In the genomic region with DNA sequence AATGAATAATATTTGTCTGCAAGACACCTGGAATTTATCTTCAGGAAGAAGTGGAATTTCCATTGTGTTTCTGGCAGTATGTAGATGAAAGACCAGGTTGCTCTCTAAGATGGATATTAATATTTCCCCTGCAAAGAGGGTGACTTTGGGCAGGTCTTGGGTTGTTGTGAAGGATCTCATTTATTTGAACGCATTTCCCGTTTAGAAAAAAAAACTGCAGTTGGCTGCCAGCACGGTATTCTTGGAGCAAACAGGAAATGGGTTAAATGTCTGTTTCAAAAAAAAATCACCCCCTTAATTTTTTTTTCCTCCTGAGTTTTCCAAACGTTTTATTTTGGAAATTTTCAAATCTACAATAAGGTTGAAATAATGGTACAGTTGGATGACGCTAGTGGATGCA, we compare ENCODE assay signal across 14 cellular contexts. TPM values are rescaled to one million over a fixed set of nuclear protein-coding genes. Genes with fewer than 3 reads are reported as not detected.
DNase-seq lines count a peak whose midpoint lies in the region; ATAC-seq and TF ChIP-seq lines count a peak whose summit lies in the region.
"Had no signal": no experiment of that assay in that cellular context is flagged by ENCODE, and none has a peak within 500 bp of the region (broad histone marks: within the 10 kb centered on the region; RNA-seq: fewer than 3 reads in every experiment).

No MANE protein-coding gene starts in this region.

- H3K36me3 ChIP-seq in GM23338 (ENCODE audit: insufficient read depth), result peaks cover 31% of the 10 kb centered on the region
- H3K36me3 ChIP-seq in trophoblast cell (ENCODE audit: control insufficient read depth in 1 of 2, insufficient read depth in 2 of 2, low read length in 2 of 2), result peaks cover 30 to 46% of the 10 kb centered on the region in 2 experiments

- DNase-seq in activated CD4-positive, alpha-beta T cell treated with anti-CD3 and anti-CD28 coated beads, Interleukin-2, amount 10 ng/mL, durations not matched to agents 7 days and 5 days, result no peak
- no peak for DNase-seq in activated CD4-positive, alpha-beta T cell treated with anti-CD3 and anti-CD28 coated beads for 48 hours
- DNase-seq in GM23338 (ENCODE audit: low spot score), result no peak
- peak; percentile 65 for DNase-seq in dermis blood vessel endothelial cell
- DNase-seq in trophoblast cell, result no peak
- DNase-seq in NCI-H2107 (lab: John Stamatoyannopoulos, UW), result no peak
- no peak for DNase-seq in AG08395 (ENCODE audit: low spot score)
- DNase-seq: Calu3; kidney; NCI-H446; stimulated activated CD4-positive, alpha-beta T cell treated with anti-CD3 and anti-CD28 coated beads, Interleukin-15, amount 100 ng/mL, for 24 hours had no signal

- H2AFZ ChIP-seq in GM23338 (no peak overlapping the region), trophoblast cell (ENCODE audit: insufficient read depth, low read length, poor library complexity) (no peak overlapping the region)

- H3K4me1 ChIP-seq in GM23338 (ENCODE audit: insufficient read depth) (peaks cover 38% of the 10 kb centered on the region), trophoblast cell (ENCODE audit: control insufficient read depth in 1 of 2, insufficient read depth in 2 of 2, low read length in 2 of 2) (peaks cover 0 to 5% of the 10 kb centered on the region in 2 experiments)

- no peak overlapping the region for H3K23ac ChIP-seq in trophoblast cell (ENCODE audit: low read length)

- H3K79me1 ChIP-seq in trophoblast cell (ENCODE audit: low read length), result no peaks in the 10 kb centered on the region

- CTCF ChIA-PET in activated CD4-positive, alpha-beta T cell treated with anti-CD3 and anti-CD28 coated beads, Interleukin-2, amount 10 ng/mL, durations not matched to agents 7 days and 5 days (lab: Charles Lee), result no interaction called here

- H3K4me1 Mint-ChIP-seq in activated CD4-positive, alpha-beta T cell treated with anti-CD3 and anti-CD28 coated beads, Interleukin-2, amount 10 ng/mL, durations not matched to agents 7 days and 5 days, result peaks cover 52% of the 10 kb centered on the region
- H3K4me1 Mint-ChIP-seq in GM23338, result peaks cover 40% of the 10 kb centered on the region

- H2AK5ac ChIP-seq in trophoblast cell (ENCODE audit: low read length), result no peak overlapping the region

- H3K4me2 ChIP-seq in GM23338, result peak overlapping the region; percentile 62
- no peak overlapping the region for H3K4me2 ChIP-seq in trophoblast cell (ENCODE audit: low read length)
- H3K4me2 ChIP-seq: A549 had no signal

- no peak overlapping the region for H2BK120ac ChIP-seq in trophoblast cell (ENCODE audit: insufficient read depth, low read length, poor library complexity)

- H2BK12ac ChIP-seq in trophoblast cell (ENCODE audit: low read length), result no peak overlapping the region

- no peak overlapping the region for H4K12ac ChIP-seq in trophoblast cell (ENCODE audit: low read depth, low read length)

- no peak for TF ChIP-seq CTCF in GM23338 (conservative IDR thresholded peaks at IDR 0.05; ENCODE audit: low read depth in 2 of 2)

- no peak overlapping the region for H2BK5ac ChIP-seq in trophoblast cell (ENCODE audit: low read depth, low read length, poor library complexity)

- H3K27ac Mint-ChIP-seq in activated CD4-positive, alpha-beta T cell treated with anti-CD3 and anti-CD28 coated beads, Interleukin-2, amount 10 ng/mL, durations not matched to agents 7 days and 5 days, result peak overlapping the region; percentile 36
- no peak overlapping the region for H3K27ac Mint-ChIP-seq in GM23338

- peaks cover 88% of the 10 kb centered on the region for H4K20me1 ChIP-seq in GM23338 (replicated peaks; ENCODE audit: insufficient read depth)

- no peak overlapping the region for H3K4me3 ChIP-seq in GM23338
- no peak overlapping the region for H3K4me3 ChIP-seq in trophoblast cell (ENCODE audit: low read depth, low read length)
- H3K4me3 ChIP-seq: A549, SK-N-MC had no signal

- H3K4ac ChIP-seq in trophoblast cell (ENCODE audit: low read depth, low read length), result peak overlapping the region; percentile 91

- ATAC-seq in GM23338, result no peak
- no peak for ATAC-seq in HG03135 (IDR thresholded peaks at IDR 0.05; ENCODE audit: unreplicated experiment)
- ATAC-seq: A549 had no signal

- peaks cover 36% of the 10 kb centered on the region for H3K36me3 Mint-ChIP-seq in activated CD4-positive, alpha-beta T cell treated with anti-CD3 and anti-CD28 coated beads, Interleukin-2, amount 10 ng/mL, durations not matched to agents 7 days and 5 days (ENCODE audit: low read depth)
- H3K36me3 Mint-ChIP-seq in GM23338 (ENCODE audit: low read depth), result peaks cover 54% of the 10 kb centered on the region

- H3K9me2 ChIP-seq in GM23338 (ENCODE audit: insufficient read depth), result no peaks in the 10 kb centered on the region

- POLR2A ChIA-PET in activated CD4-positive, alpha-beta T cell treated with anti-CD3 and anti-CD28 coated beads, Interleukin-2, amount 10 ng/mL, durations not matched to agents 7 days and 5 days (lab: Charles Lee), result no interaction called here

- H3F3A ChIP-seq in GM23338 (replicated peaks; ENCODE audit: low read depth), result peaks cover 39% of the 10 kb centered on the region

- H3K9me3 Mint-ChIP-seq in activated CD4-positive, alpha-beta T cell treated with anti-CD3 and anti-CD28 coated beads, Interleukin-2, amount 10 ng/mL, durations not matched to agents 7 days and 5 days, result no peaks in the 10 kb centered on the region
- H3K9me3 Mint-ChIP-seq in GM23338, result no peaks in the 10 kb centered on the region; the same call in 2 of the 3 replicates

- no peak overlapping the region for H3K18ac ChIP-seq in trophoblast cell (ENCODE audit: low read length)

- H3K9ac ChIP-seq in trophoblast cell (ENCODE audit: low read length), result no peak overlapping the region

- H3K79me2 ChIP-seq in GM23338 (replicated peaks; ENCODE audit: insufficient read depth) (peaks cover 100% of the 10 kb centered on the region), trophoblast cell (ENCODE audit: control insufficient read depth, insufficient read depth, low read length, poor library complexity) (peaks cover 27% of the 10 kb centered on the region)

- no peak overlapping the region for H3K14ac ChIP-seq in trophoblast cell (ENCODE audit: low read length)

- H3K4me3 Mint-ChIP-seq in activated CD4-positive, alpha-beta T cell treated with anti-CD3 and anti-CD28 coated beads, Interleukin-2, amount 10 ng/mL, durations not matched to agents 7 days and 5 days, result no peak overlapping the region
- H3K4me3 Mint-ChIP-seq in GM23338, result no peak overlapping the region

- no CpG with 5 or more reads among the region's 5 CpGs for WGBS in trophoblast cell (ENCODE audit: extremely low coverage, insufficient coverage, insufficient read length)

- H4K8ac ChIP-seq in trophoblast cell (ENCODE audit: low read depth, low read length), result no peak overlapping the region

- H3K27me3 ChIP-seq in GM23338 (ENCODE audit: insufficient read depth) (no peaks in the 10 kb centered on the region), trophoblast cell (ENCODE audit: insufficient read depth, low read length) (no peaks in the 10 kb centered on the region)

- H3K9me3 ChIP-seq in trophoblast cell (ENCODE audit: insufficient read depth, low read depth, low read length), result no peaks in the 10 kb centered on the region
- H3K9me3 ChIP-seq: A549 had no signal

- no peak overlapping the region for H4K91ac ChIP-seq in trophoblast cell (ENCODE audit: low read depth, low read length)

- H3K27ac ChIP-seq in GM23338 (ENCODE audit: low read depth) (peak overlapping the region; percentile 60; the same call in 1 of the 2 replicates), trophoblast cell (ENCODE audit: low read depth, low read length) (no peak overlapping the region)
- H3K27ac ChIP-seq: A549, SK-N-MC had no signal

- no peaks in the 10 kb centered on the region for H3K27me3 Mint-ChIP-seq in activated CD4-positive, alpha-beta T cell treated with anti-CD3 and anti-CD28 coated beads, Interleukin-2, amount 10 ng/mL, durations not matched to agents 7 days and 5 days
- H3K27me3 Mint-ChIP-seq in GM23338 (ENCODE audit: insufficient read depth, low read depth, poor library complexity), result no peaks in the 10 kb centered on the region

TF ChIP-seq in GM23338, 12 proteins besides CTCF, POLR2A, EP300 and RAD21 (continues in another document):
- TF ChIP-seq ZNF114 (CRISPR knock-in tag; IDR thresholded peaks at IDR 0.05) (no peak), CREB1 (CRISPR knock-in tag; IDR thresholded peaks at IDR 0.05; ENCODE audit: low read depth) (no peak), EZH2phosphoT487 (IDR thresholded peaks at IDR 0.05; ENCODE audit: unreplicated experiment) (no peak), NANOG (IDR thresholded peaks at IDR 0.05; ENCODE audit: borderline replicate concordance) (no peak), STAT1 (IDR thresholded peaks at IDR 0.05; ENCODE audit: unreplicated experiment) (no peak), JUNB (IDR thresholded peaks at IDR 0.05; ENCODE audit: unreplicated experiment) (no peak)

RNA-seq across cellular contexts. Expression of a gene that starts 11.5 kb away (rescaled TPM):
- total RNA-seq in activated CD4-positive, alpha-beta T cell treated with anti-CD3 and anti-CD28 coated beads, Interleukin-2, amount 10 ng/mL, durations not matched to agents 7 days and 5 days, result 100 to 1,000 TPM; 240 to 264 TPM
- total RNA-seq in GM23338 (2014; rRNA removed; shearing (Covaris generic)), result 298 and 309 TPM in 2 replicates
- polyA plus RNA-seq in GM23338 (2016; fragmentation: Nextera tagmentation; extraction: Ambion mirVana), result 183 and 197 TPM in 2 replicates
- total RNA-seq in dermis blood vessel endothelial cell, result 305 and 481 TPM in 2 replicates
- polyA plus RNA-seq in trophoblast cell (2013), result 240 and 241 TPM in 2 replicates

RNA-seq across cellular contexts. Expression of a gene that starts 24.2 kb away (rescaled TPM):
- 1 to 10 TPM; 8.0 to 8.4 TPM for total RNA-seq in activated CD4-positive, alpha-beta T cell treated with anti-CD3 and anti-CD28 coated beads, Interleukin-2, amount 10 ng/mL, durations not matched to agents 7 days and 5 days
- 0.08 TPM in 1 of 2 replicates, not detected in the other for total RNA-seq in GM23338 (2014; rRNA removed; shearing (Covaris generic))
- polyA plus RNA-seq in GM23338 (2016; fragmentation: Nextera tagmentation; extraction: Ambion mirVana), result 0.94 and 1.5 TPM in 2 replicates
- total RNA-seq in dermis blood vessel endothelial cell, result 1.2 and 1.9 TPM in 2 replicates
- polyA plus RNA-seq in trophoblast cell (2013), result 0.22 and 0.30 TPM in 2 replicates
